20 cellular contexts compared by ENCODE assay signal in genomic region chr20:47879771-47880170, GRCh38.
"Had no signal": no experiment of that assay in that cellular context is flagged by ENCODE, and none has a peak within 500 bp of the region (broad histone marks: within the 10 kb centered on the region; RNA-seq: fewer than 3 reads in every experiment).

No MANE protein-coding gene starts in this region.

- H3K36me3 ChIP-seq: breast epithelium had no signal

- H3K27me3 ChIP-seq: breast epithelium had no signal

- H3K4me1 ChIP-seq: breast epithelium had no signal

- FAIRE-seq: TTC549 had no signal

- H3K27ac ChIP-seq: breast epithelium, SK-N-MC had no signal

- DNase-seq: activated CD4-positive, alpha-beta memory T cell treated with anti-CD3 and anti-CD28 coated beads for 36 hours; activated CD4-positive, alpha-beta T cell treated with anti-CD3 and anti-CD28 coated beads, Interleukin-2, amount 10 ng/mL, durations not matched to agents 7 days and 5 days; activated CD4-positive, CD25-positive, alpha-beta regulatory T cell; activated CD8-positive, alpha-beta memory T cell treated with anti-CD3 and anti-CD28 coated beads, Interleukin-2, amount 50 U/mL, for 4 hours; activated naive CD4-positive, alpha-beta T cell; aorta; caudate nucleus; Kasumi-1; NCI-H1105 treated with DMSO at 0.1 percent for 48 hours; NCI-H1436 treated with DMSO at 0.1 percent for 48 hours; NCI-H187; NCI-H2081; NCI-H446; NCI-H524; T-cell; T-helper 2 cell; T1000 had no signal

- H3K9me3 ChIP-seq: breast epithelium had no signal

- H3K4me3 ChIP-seq: breast epithelium, SK-N-MC had no signal
